Comparison of ENCODE assay signal across 1 cellular context in genomic region chr11:46617451-46618314, GRCh38.
TF ChIP-seq lines count a peak whose summit lies in the region.

ATG13 (plus strand) TSS chr11:46617553; CDS start chr11:46644292, 26,739 bp downstream.

TF ChIP-seq in GM12878, 131 proteins besides CTCF, POLR2A, EP300 and RAD21 (continued from another document and continues in another):
- TF ChIP-seq ZBTB40 (IDR thresholded peaks at IDR 0.05; ENCODE audit: borderline replicate concordance) (no peak), CBX5 (IDR thresholded peaks at IDR 0.05; ENCODE audit: low read depth) (peak; percentile 59; the same call in 1 of the 2 replicates), IRF4 (IDR thresholded peaks at IDR 0.05; ENCODE audit: low read depth, low read length) (no peak), BCLAF1 (IDR thresholded peaks at IDR 0.05) (no peak), JUND (IDR thresholded peaks at IDR 0.05; ENCODE audit: low read depth, low read length) (no peak), SMC3 (IDR thresholded peaks at IDR 0.05; ENCODE audit: borderline replicate concordance, low read length) (peak; percentile 54; the same call in 1 of the 2 replicates), JUNB (IDR thresholded peaks at IDR 0.05) (no peak), CHD2 (IDR thresholded peaks at IDR 0.05; ENCODE audit: borderline replicate concordance, low read depth, low read length) (no peak), PAX5 (IDR thresholded peaks at IDR 0.05; ENCODE audit: borderline replicate concordance, low read depth, low read length) (no peak), BRCA1 (IDR thresholded peaks at IDR 0.05; ENCODE audit: low read depth, low read length) (no peak), ESRRA (IDR thresholded peaks at IDR 0.05; ENCODE audit: low read length) (no peak), SMAD1 (IDR thresholded peaks at IDR 0.05; ENCODE audit: low read depth, partially characterized antibody) (no peak), E2F4 (IDR thresholded peaks at IDR 0.05; ENCODE audit: low read depth, low read length) (no peak), ZSCAN29 (IDR thresholded peaks at IDR 0.05) (no peak), STAT3 (IDR thresholded peaks at IDR 0.05; ENCODE audit: low read depth, low read length) (no peak), SP1 (IDR thresholded peaks at IDR 0.05; ENCODE audit: low read depth, low read length) (no peak), MTA2 (IDR thresholded peaks at IDR 0.05; ENCODE audit: low read depth) (peak; percentile 18; the same call in 1 of the 2 replicates), ZNF207 (IDR thresholded peaks at IDR 0.05; ENCODE audit: borderline replicate concordance) (no peak), MYB (IDR thresholded peaks at IDR 0.05; ENCODE audit: borderline replicate concordance, low read depth, low read length) (no peak), PKNOX1 (IDR thresholded peaks at IDR 0.05) (no peak), SRF (IDR thresholded peaks at IDR 0.05; ENCODE audit: low read depth in 2 of 2, low read length in 2 of 2) (0 out of 4 replicates have a peak, but pooled peaks of 1 of the 2 experiments have one; percentile 33), YBX1 (IDR thresholded peaks at IDR 0.05) (no peak), CBX3 (IDR thresholded peaks at IDR 0.05; ENCODE audit: borderline replicate concordance, low read depth) (no peak), RB1 (IDR thresholded peaks at IDR 0.05; ENCODE audit: borderline replicate concordance) (peak; percentile 30; the same call in 1 of the 2 replicates), GABPA (IDR thresholded peaks at IDR 0.05; ENCODE audit: low read depth) (no peak), KLF5 (IDR thresholded peaks at IDR 0.05; ENCODE audit: partially characterized antibody) (no peak), ATF3 (IDR thresholded peaks at IDR 0.05; ENCODE audit: borderline replicate concordance, extremely low read depth, low read depth, low read length) (no peak), ZBTB4 (CRISPR knock-in tag; IDR thresholded peaks at IDR 0.05) (no peak), TCF12 (IDR thresholded peaks at IDR 0.05; ENCODE audit: low read depth, low read length) (no peak), E2F8 (IDR thresholded peaks at IDR 0.05; ENCODE audit: low read depth, partially characterized antibody) (no peak), IRF3 (IDR thresholded peaks at IDR 0.05) (no peak), USF2 (IDR thresholded peaks at IDR 0.05; ENCODE audit: borderline replicate concordance, low read depth, low read length) (no peak), TCF7 (IDR thresholded peaks at IDR 0.05; ENCODE audit: borderline replicate concordance) (no peak), RAD51 (IDR thresholded peaks at IDR 0.05) (no peak), SMAD5 (IDR thresholded peaks at IDR 0.05; ENCODE audit: low read depth) (no peak), MTA3 (IDR thresholded peaks at IDR 0.05; ENCODE audit: borderline replicate concordance, low read length) (no peak), CREM (IDR thresholded peaks at IDR 0.05; ENCODE audit: low read depth) (peak; percentile 15; the same call in 1 of the 2 replicates), IKZF2 (IDR thresholded peaks at IDR 0.05) (peak in 1 of 2 experiments; percentile 46; a peak in 1 of 4 replicates), ZNF274 (IDR thresholded peaks at IDR 0.05; ENCODE audit: insufficient read depth, insufficient read length) (no peak), NFXL1 (IDR thresholded peaks at IDR 0.05; ENCODE audit: borderline replicate concordance) (no peak), FOXK2 (IDR thresholded peaks at IDR 0.05) (no peak; the same call in 1 of the 2 replicates), HCFC1 (IDR thresholded peaks at IDR 0.05; ENCODE audit: low read length) (no peak; the same call in 1 of the 2 replicates), STAT1 (conservative IDR thresholded peaks at IDR 0.05) (0 out of 2 replicates have a peak, but pooled peaks have one; percentile 21), NR2C1 (IDR thresholded peaks at IDR 0.05) (no peak), EED (IDR thresholded peaks at IDR 0.05; ENCODE audit: low read depth) (no peak), YY1 (IDR thresholded peaks at IDR 0.05; ENCODE audit: low read depth, low read length) (peak; percentile 95), RCOR1 (conservative IDR thresholded peaks at IDR 0.05; ENCODE audit: low read depth, low read length) (no peak)
